Comparison of ENCODE assay signal across 8 cellular contexts in the genomic region with DNA sequence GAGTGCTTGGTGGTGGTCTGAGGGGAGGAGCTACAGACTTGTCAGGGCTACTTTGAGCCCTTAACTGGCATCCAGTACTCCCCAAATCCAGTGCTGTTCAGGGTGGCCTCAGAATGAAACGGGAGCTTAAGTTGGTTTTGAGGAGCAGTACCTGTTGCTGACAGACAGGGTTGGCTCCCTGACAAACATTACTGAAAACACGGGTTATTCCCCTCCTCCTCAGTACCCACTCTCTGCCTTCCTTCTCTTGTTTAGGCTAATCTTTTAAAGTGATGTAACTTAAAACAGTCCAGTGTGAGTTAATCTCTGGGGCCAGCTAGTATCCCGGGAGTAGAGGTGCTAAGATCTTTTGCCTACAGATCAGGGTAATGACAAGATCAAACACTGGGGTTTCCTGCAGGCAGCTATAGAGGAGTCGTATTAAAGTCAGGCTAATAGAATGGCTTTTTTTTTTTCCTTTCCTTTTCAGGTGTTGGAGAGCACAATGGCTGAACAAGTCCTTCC. TPM values are rescaled to one million over a fixed set of nuclear protein-coding genes. Genes with fewer than 3 reads are reported as not detected.
DNase-seq lines count a peak whose midpoint lies in the region; ATAC-seq and TF ChIP-seq lines count a peak whose summit lies in the region.

No MANE protein-coding gene starts in this region.

- no peaks in the 10 kb centered on the region for H3K27me3 Mint-ChIP-seq in T-helper 1 cell treated with Interleukin-12 subunit alpha and Interleukin-12 subunit beta and Interleukin-4 antibody, amounts not matched to agents 30 μg/mL and 1 μg/mL, for 36 hours (ENCODE audit: low read depth)

- peak overlapping the region; percentile 90 for H3K4me3 Mint-ChIP-seq in T-helper 1 cell treated with Interleukin-12 subunit alpha and Interleukin-12 subunit beta and Interleukin-4 antibody, amounts not matched to agents 30 μg/mL and 1 μg/mL, for 36 hours

- TF ChIP-seq CTCF in DND-41 (IDR thresholded peaks at IDR 0.05; ENCODE audit: borderline replicate concordance, extremely low read depth, low read length, poor library complexity, severe bottlenecking) (peak; percentile 24), epithelial cell of esophagus (IDR thresholded peaks at IDR 0.05; ENCODE audit: insufficient read depth, low read depth, low read length, missing control alignments) (peak; percentile 55), testis (IDR thresholded peaks at IDR 0.05) (no peak)

- H3K27ac ChIP-seq in DND-41 (ENCODE audit: low read length) = peak overlapping the region; percentile 92
- peak overlapping the region in 1 of 2 donors; percentile 17 for H3K27ac ChIP-seq in testis

- H3K36me3 Mint-ChIP-seq in T-helper 1 cell treated with Interleukin-12 subunit alpha and Interleukin-12 subunit beta and Interleukin-4 antibody, amounts not matched to agents 30 μg/mL and 1 μg/mL, for 36 hours (ENCODE audit: low read depth) = peaks cover 69% of the 10 kb centered on the region

- peaks cover 97% of the 10 kb centered on the region for H3K79me2 ChIP-seq in DND-41 (ENCODE audit: insufficient read depth, low read length)

- H3K9me3 Mint-ChIP-seq in T-helper 1 cell treated with Interleukin-12 subunit alpha and Interleukin-12 subunit beta and Interleukin-4 antibody, amounts not matched to agents 30 μg/mL and 1 μg/mL, for 36 hours = no peaks in the 10 kb centered on the region

- peaks cover 32% of the 10 kb centered on the region for H4K20me1 ChIP-seq in DND-41 (ENCODE audit: insufficient read depth, low read length)

- peak overlapping the region; percentile 76 for H3K4me2 ChIP-seq in DND-41 (ENCODE audit: insufficient read depth, low read length)

- H3K4me3 ChIP-seq in DND-41 (ENCODE audit: low read depth in 1 of 2, low read length in 2 of 2) = peak overlapping the region in 1 of 2 experiments; percentile 83; a peak in 2 of 4 replicates
- H3K4me3 ChIP-seq in epithelial cell of esophagus (ENCODE audit: low read length) = peak overlapping the region; percentile 32
- H3K4me3 ChIP-seq in testis = no peak overlapping the region

- H3K36me3 ChIP-seq in DND-41 (ENCODE audit: insufficient read depth, low read length) = peaks cover 68% of the 10 kb centered on the region
- no peaks in the 10 kb centered on the region for H3K36me3 ChIP-seq in testis (ENCODE audit: low read depth, missing control alignments)

- H3K27me3 ChIP-seq in DND-41 (ENCODE audit: insufficient read depth, low read length, poor library complexity) (no peaks in the 10 kb centered on the region), testis (no peaks in the 10 kb centered on the region)

- peak overlapping the region; percentile 87 for H3K27ac Mint-ChIP-seq in T-helper 1 cell treated with Interleukin-12 subunit alpha and Interleukin-12 subunit beta and Interleukin-4 antibody, amounts not matched to agents 30 μg/mL and 1 μg/mL, for 36 hours

- DNase-seq in DND-41 (peak; percentile 34), epithelial cell of esophagus (ENCODE audit: low read depth) (peak; percentile 73), A172 (ENCODE audit: low spot score) (no peak), testis (no peak), HUDEP-2 (lab: John Stamatoyannopoulos, UW; ENCODE audit: unreplicated experiment in 76 of 76) (no peak)
- DNase-seq in stimulated activated naive CD8-positive, alpha-beta T cell treated with anti-CD3 and anti-CD28 coated beads, Interleukin-15, Interleukin-2, amounts not matched to agents 100 U/mL and 50 U/mL, for 24 hours = peak; percentile 59

- H3K4me1 Mint-ChIP-seq in T-helper 1 cell treated with Interleukin-12 subunit alpha and Interleukin-12 subunit beta and Interleukin-4 antibody, amounts not matched to agents 30 μg/mL and 1 μg/mL, for 36 hours (ENCODE audit: low read depth) = peaks cover 58% of the 10 kb centered on the region

- TF ChIP-seq POLR2A in testis (IDR thresholded peaks at IDR 0.05) = no peak

- ATAC-seq in DND-41 (ENCODE audit: insufficient read depth, low read depth) = peak; percentile 8; the same call in 1 of the 3 replicates
- peak; percentile 30 for ATAC-seq in GM21723 (IDR thresholded peaks at IDR 0.05; ENCODE audit: unreplicated experiment)
- peak; percentile 45 for ATAC-seq in stimulated activated naive CD8-positive, alpha-beta T cell treated with anti-CD3 and anti-CD28 coated beads, Interleukin-15, Interleukin-2, amounts not matched to agents 100 U/mL and 50 U/mL, for 24 hours

- peaks cover 74% of the 10 kb centered on the region for H3K4me1 ChIP-seq in DND-41 (ENCODE audit: insufficient read depth, low read length)
- H3K4me1 ChIP-seq in testis = peaks cover 20% of the 10 kb centered on the region

- H2AFZ ChIP-seq in DND-41 (ENCODE audit: low read depth, low read length) = no peak overlapping the region

- 48 to 64% methylated on average over 3 to 4 of the region's 4 CpGs for WGBS in testis, 2 donors

- intact Hi-C loops in testis (cut with DNase I; ENCODE audit: low total_unique reads) = no loop called here

- peak overlapping the region; percentile 92 for H3K9ac ChIP-seq in DND-41 (ENCODE audit: low read depth, low read length)

- H3K9me3 ChIP-seq in DND-41 (ENCODE audit: insufficient read depth, low read length, severe bottlenecking) = no peaks in the 10 kb centered on the region
- H3K9me3 ChIP-seq in testis = no peaks in the 10 kb centered on the region

RNA-seq across cellular contexts. Expression of gene TNFAIP3, which starts 3.7 kb away (rescaled TPM):
- 1.2 and 1.6 TPM in 2 replicates for total RNA-seq in A172 (2014; rRNA removed; shearing (Covaris generic))
- total RNA-seq in testis = 10 to 100 TPM; 12.6 to 15.2 TPM
- polyA plus RNA-seq in testis (ENCODE audit: insufficient read depth, low read depth, low replicate concordance) = 25.1 TPM

Comparison
In these comparisons a context has a peak if more than half of its experiments do, and no peak if none do; other contexts are left out.
1. DNase-seq: peak in DND-41 (single experiment), epithelial cell of esophagus (single experiment) and stimulated activated naive CD8-positive, alpha-beta T cell treated with anti-CD3 and anti-CD28 coated beads, Interleukin-15, Interleukin-2, amounts not matched to agents 100 U/mL and 50 U/mL, for 24 hours (single experiment); none in A172 (single experiment), testis (single experiment) and HUDEP-2 (0 of 76).
2. CTCF ChIP-seq: peak in DND-41 (single experiment) and epithelial cell of esophagus (single experiment); none in testis (0 of 3).
3. Peak in every context shown above with its lines, with median percentiles within 50 percentile points of each other: ATAC-seq.